17 cellular contexts compared by ENCODE assay signal in genomic region chr9:81423589-81424326, GRCh38.
"Had no signal": no experiment of that assay in that cellular context is flagged by ENCODE, and none has a peak within 500 bp of the region (broad histone marks: within the 10 kb centered on the region; RNA-seq: fewer than 3 reads in every experiment).

No MANE protein-coding gene starts in this region.

- H3K4me3 Mint-ChIP-seq: activated CD4-positive, alpha-beta memory T cell treated with anti-CD3 and anti-CD28 coated beads for 36 hours; activated CD8-positive, alpha-beta memory T cell treated with anti-CD3 and anti-CD28 coated beads, Interleukin-2, amount 10 ng/mL, durations not matched to agents 7 days and 5 days; activated naive CD4-positive, alpha-beta T cell treated with anti-CD3 and anti-CD28 coated beads for 36 hours; activated naive CD8-positive, alpha-beta T cell treated with anti-CD3 and anti-CD28 coated beads, Interleukin-2, amount 50 U/mL, for 24 hours; naive thymus-derived CD4-positive, alpha-beta T cell had no signal

- H3K36me3 Mint-ChIP-seq: activated CD4-positive, alpha-beta memory T cell treated with anti-CD3 and anti-CD28 coated beads for 36 hours; activated CD8-positive, alpha-beta memory T cell treated with anti-CD3 and anti-CD28 coated beads, Interleukin-2, amount 10 ng/mL, durations not matched to agents 7 days and 5 days; naive thymus-derived CD4-positive, alpha-beta T cell had no signal

- H3K27me3 ChIP-seq: ascending aorta, suprapubic skin had no signal

- FAIRE-seq: colon had no signal

- H3K27ac ChIP-seq: ascending aorta, parathyroid adenoma, suprapubic skin had no signal

- H3K27ac Mint-ChIP-seq: activated CD4-positive, alpha-beta memory T cell treated with anti-CD3 and anti-CD28 coated beads for 36 hours; activated CD8-positive, alpha-beta memory T cell treated with anti-CD3 and anti-CD28 coated beads, Interleukin-2, amount 10 ng/mL, durations not matched to agents 7 days and 5 days; activated naive CD4-positive, alpha-beta T cell treated with anti-CD3 and anti-CD28 coated beads for 36 hours; activated naive CD8-positive, alpha-beta T cell treated with anti-CD3 and anti-CD28 coated beads, Interleukin-2, amount 50 U/mL, for 24 hours; activated T-helper 2 cell treated with anti-CD3 and anti-CD28 coated beads, Interferon-gamma antibody, Interleukin-2, Interleukin-4, amounts not matched to agents 10 μg/mL and 5 μg/mL and 100 μg/mL, durations not matched to agents 14 hours and 24 hours and 36 hours; naive thymus-derived CD4-positive, alpha-beta T cell had no signal

- DNase-seq: activated CD4-positive, alpha-beta memory T cell treated with anti-CD3 and anti-CD28 coated beads for 36 hours; activated CD4-positive, CD25-positive, alpha-beta regulatory T cell treated with anti-CD3 and anti-CD28 coated beads, Interleukin-2, amount 50 U/mL, for 72 hours; activated CD8-positive, alpha-beta memory T cell treated with anti-CD3 and anti-CD28 coated beads, Interleukin-2, amount 10 ng/mL, durations not matched to agents 7 days and 5 days; activated naive CD4-positive, alpha-beta T cell treated with anti-CD3 and anti-CD28 coated beads for 36 hours; activated naive CD8-positive, alpha-beta T cell treated with anti-CD3 and anti-CD28 coated beads, Interleukin-2, amount 50 U/mL, for 24 hours; activated T-cell treated with anti-CD3 and anti-CD28 coated beads, Interleukin-2, amount 50 U/mL, for 1 hour; erythroblast; islet precursor cell; mammary epithelial cell; naive thymus-derived CD4-positive, alpha-beta T cell; stimulated activated CD4-positive, alpha-beta T cell treated with anti-CD3 and anti-CD28 coated beads, Interleukin-2, amount 100 ng/mL, for 48 hours; stimulated activated naive CD4-positive, alpha-beta T cell had no signal

- H3K4me3 ChIP-seq: ascending aorta, suprapubic skin had no signal

- H3K4me1 Mint-ChIP-seq: activated CD8-positive, alpha-beta memory T cell treated with anti-CD3 and anti-CD28 coated beads, Interleukin-2, amount 10 ng/mL, durations not matched to agents 7 days and 5 days; activated naive CD8-positive, alpha-beta T cell treated with anti-CD3 and anti-CD28 coated beads, Interleukin-2, amount 50 U/mL, for 24 hours; naive thymus-derived CD4-positive, alpha-beta T cell had no signal

- H3K27me3 Mint-ChIP-seq: activated CD4-positive, alpha-beta memory T cell treated with anti-CD3 and anti-CD28 coated beads for 36 hours; activated CD8-positive, alpha-beta memory T cell treated with anti-CD3 and anti-CD28 coated beads, Interleukin-2, amount 10 ng/mL, durations not matched to agents 7 days and 5 days; activated naive CD8-positive, alpha-beta T cell treated with anti-CD3 and anti-CD28 coated beads, Interleukin-2, amount 50 U/mL, for 24 hours; naive thymus-derived CD4-positive, alpha-beta T cell had no signal

- H3K36me3 ChIP-seq: ascending aorta, suprapubic skin had no signal

- ATAC-seq: activated CD8-positive, alpha-beta memory T cell treated with anti-CD3 and anti-CD28 coated beads, Interleukin-2, amount 10 ng/mL, durations not matched to agents 7 days and 5 days; activated naive CD8-positive, alpha-beta T cell treated with anti-CD3 and anti-CD28 coated beads, Interleukin-2, amount 50 U/mL, for 24 hours; naive thymus-derived CD4-positive, alpha-beta T cell had no signal
